Comparison of ENCODE assay signal across 10 cellular contexts in the genomic region with DNA sequence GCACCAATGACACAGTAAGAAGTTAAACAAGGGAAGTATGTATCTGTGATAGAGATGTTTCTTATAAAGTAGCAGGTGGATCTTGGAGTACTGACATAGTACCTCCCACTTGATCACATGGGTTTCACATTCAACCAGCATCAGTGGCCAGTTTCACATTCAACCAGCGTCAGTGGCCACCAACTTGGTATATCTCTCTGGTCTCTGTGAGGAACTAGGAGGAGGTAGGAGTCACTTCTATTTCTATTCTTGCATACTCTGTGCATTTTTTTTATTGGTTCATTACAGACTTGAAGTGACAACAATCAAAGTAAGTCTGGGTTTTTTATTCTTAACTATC.
A peak's percentile ranks its signal among the peaks of the same experiment; 100 is the strongest.
DNase-seq lines count a peak whose midpoint lies in the region; ATAC-seq, FAIRE-seq and TF ChIP-seq lines count a peak whose summit lies in the region.
"Had no signal": no experiment of that assay in that cellular context is flagged by ENCODE, and none has a peak within 500 bp of the region (broad histone marks: within the 10 kb centered on the region; RNA-seq: fewer than 3 reads in every experiment).

No MANE protein-coding gene starts in this region.

- FAIRE-seq in urothelium cell line (lab: Jason Lieb, UNC) = no peak

- peak overlapping the region; percentile 35 for H3K27ac Mint-ChIP-seq in activated T-helper 2 cell treated with anti-CD3 and anti-CD28 coated beads, Interferon-gamma antibody, Interleukin-2, Interleukin-4, amounts not matched to agents 10 μg/mL and 5 μg/mL and 100 μg/mL, durations not matched to agents 14 hours and 24 hours and 36 hours
- H3K27ac Mint-ChIP-seq in HFFc6 = no peak overlapping the region

- intact Hi-C loops in activated T-helper 2 cell treated with anti-CD3 and anti-CD28 coated beads, Interferon-gamma antibody, Interleukin-2, Interleukin-4, amounts not matched to agents 10 μg/mL and 5 μg/mL and 100 μg/mL, durations not matched to agents 14 hours and 24 hours and 36 hours (cut with micrococcal nuclease) = no loop called here

- H3K27me3 Mint-ChIP-seq in activated T-helper 2 cell treated with anti-CD3 and anti-CD28 coated beads, Interferon-gamma antibody, Interleukin-2, Interleukin-4, amounts not matched to agents 10 μg/mL and 5 μg/mL and 100 μg/mL, durations not matched to agents 14 hours and 24 hours and 36 hours (ENCODE audit: low read depth) = no peaks in the 10 kb centered on the region
- no peaks in the 10 kb centered on the region for H3K27me3 Mint-ChIP-seq in HFFc6 (ENCODE audit: insufficient read depth)

- peaks cover 8% of the 10 kb centered on the region for H3K4me1 Mint-ChIP-seq in activated T-helper 2 cell treated with anti-CD3 and anti-CD28 coated beads, Interferon-gamma antibody, Interleukin-2, Interleukin-4, amounts not matched to agents 10 μg/mL and 5 μg/mL and 100 μg/mL, durations not matched to agents 14 hours and 24 hours and 36 hours (ENCODE audit: low read depth)
- peaks cover 30% of the 10 kb centered on the region for H3K4me1 Mint-ChIP-seq in HFFc6 (ENCODE audit: low read depth)

- no peak for TF ChIP-seq CTCF in HFFc6 (IDR thresholded peaks at IDR 0.05)

- H3K9me3 Mint-ChIP-seq in activated T-helper 2 cell treated with anti-CD3 and anti-CD28 coated beads, Interferon-gamma antibody, Interleukin-2, Interleukin-4, amounts not matched to agents 10 μg/mL and 5 μg/mL and 100 μg/mL, durations not matched to agents 14 hours and 24 hours and 36 hours = no peaks in the 10 kb centered on the region
- no peaks in the 10 kb centered on the region for H3K9me3 Mint-ChIP-seq in HFFc6

- ATAC-seq in GM18499 (IDR thresholded peaks at IDR 0.05; ENCODE audit: insufficient read depth, unreplicated experiment) (peak; percentile 92), GM19468 (IDR thresholded peaks at IDR 0.05; ENCODE audit: extremely low read depth, unreplicated experiment) (peak; percentile 93), HG03095 (IDR thresholded peaks at IDR 0.05; ENCODE audit: unreplicated experiment) (peak; percentile 99)

- no peak for DNase-seq in activated T-helper 2 cell treated with anti-CD3 and anti-CD28 coated beads, Interferon-gamma antibody, Interleukin-2, Interleukin-4, amounts not matched to agents 10 μg/mL and 5 μg/mL and 100 μg/mL, durations not matched to agents 14 hours and 24 hours and 36 hours (ENCODE audit: low spot score)
- DNase-seq in HFFc6 = no peak
- no peak for DNase-seq in medulla oblongata (ENCODE audit: extremely low spot score)
- no peak for DNase-seq in 8988T
- no peak for DNase-seq in urothelium cell line (ENCODE audit: low spot score)
- DNase-seq: mammary epithelial cell, spleen had no signal

- no peak overlapping the region for H3K4me3 Mint-ChIP-seq in activated T-helper 2 cell treated with anti-CD3 and anti-CD28 coated beads, Interferon-gamma antibody, Interleukin-2, Interleukin-4, amounts not matched to agents 10 μg/mL and 5 μg/mL and 100 μg/mL, durations not matched to agents 14 hours and 24 hours and 36 hours (ENCODE audit: low read depth)
- no peak overlapping the region for H3K4me3 Mint-ChIP-seq in HFFc6

- H3K36me3 Mint-ChIP-seq in activated T-helper 2 cell treated with anti-CD3 and anti-CD28 coated beads, Interferon-gamma antibody, Interleukin-2, Interleukin-4, amounts not matched to agents 10 μg/mL and 5 μg/mL and 100 μg/mL, durations not matched to agents 14 hours and 24 hours and 36 hours (ENCODE audit: low read depth) = peaks cover 7% of the 10 kb centered on the region
- peaks cover 4% of the 10 kb centered on the region; the same call in 1 of the 2 replicates for H3K36me3 Mint-ChIP-seq in HFFc6 (ENCODE audit: low read depth)
